Comparison of ENCODE assay signal across 23 cellular contexts in the genomic region with DNA sequence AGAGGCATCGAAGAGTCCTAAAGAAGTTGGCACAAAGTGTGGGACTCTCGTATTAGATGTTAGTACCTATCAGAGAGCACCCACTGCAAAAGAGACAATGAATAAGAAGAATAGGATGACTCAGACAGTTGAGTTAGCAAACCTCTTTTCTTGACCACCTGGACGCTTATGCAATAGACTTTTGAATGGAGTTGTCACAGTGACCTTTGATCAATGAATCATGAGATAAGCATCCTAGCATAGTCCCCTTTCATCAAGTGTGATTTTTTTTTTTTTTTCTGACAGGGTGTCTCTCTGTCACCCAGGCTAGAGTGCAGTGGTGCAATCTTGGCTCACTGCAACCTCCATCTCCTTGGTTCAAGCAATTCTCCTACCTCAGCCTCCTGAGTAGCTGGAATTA.
DNase-seq lines count a peak whose midpoint lies in the region; FAIRE-seq and TF ChIP-seq lines count a peak whose summit lies in the region.
"Had no signal": no experiment of that assay in that cellular context is flagged by ENCODE, and none has a peak within 500 bp of the region (broad histone marks: within the 10 kb centered on the region; RNA-seq: fewer than 3 reads in every experiment).

No MANE protein-coding gene starts in this region.

- no peaks in the 10 kb centered on the region for H3K4me1 ChIP-seq in spleen

- no peak for TF ChIP-seq CTCF in spleen (IDR thresholded peaks at IDR 0.05 in 8 of 11, conservative IDR thresholded peaks at IDR 0.05 in 3 of 11)

- 84 to 94% (median 90%) methylated on average over 3 of the region's 3 CpGs for WGBS in spleen, 5 donors

- no peaks in the 10 kb centered on the region for H3K27me3 ChIP-seq in spleen (replicated peaks in 1 of 7)

- H3K9me3 ChIP-seq in spleen, result peaks cover 0 to 24% (median 14%) of the 10 kb centered on the region in 8 donors

- DNase-seq in DMS53 (lab: John Stamatoyannopoulos, UW), result peak; percentile 18
- no peak for DNase-seq in DMS53 treated with DMSO at 0.1 percent for 48 hours (lab: John Stamatoyannopoulos, UW; ENCODE audit: unreplicated experiment)
- DNase-seq in HS-5 (ENCODE audit: low read depth), result peak; percentile 8
- peak; percentile 8 for DNase-seq in RCC 7860 (ENCODE audit: low spot score)
- DNase-seq in kidney tubule cell (ENCODE audit: low spot score), result peak; percentile 2
- DNase-seq in spleen, result no peak
- no peak for DNase-seq in COR-L47 (lab: John Stamatoyannopoulos, UW)
- no peak for DNase-seq in T-helper 9 cell
- DNase-seq: DND-41, H7, Karpas-422, MV-4-11, NCI-H1105, NCI-H1436 treated with DMSO at 0.1 percent for 48 hours, NCI-H187 treated with DMSO at 0.1 percent for 48 hours, NCI-H2107, NCI-H446, NCI-H524 treated with DMSO at 0.1 percent for 48 hours, NCI-H774, SIG-M5 had no signal

- H3K36me3 ChIP-seq in spleen, result no peaks in the 10 kb centered on the region

- intact Hi-C loops in spleen (cut with DNase I; ENCODE audit: low total_unique reads), result no loop called here

- TF ChIP-seq POLR2A in spleen (IDR thresholded peaks at IDR 0.05), result no peak

- no peak overlapping the region for H3K4me3 ChIP-seq in spleen
- H3K4me3 ChIP-seq: SK-N-MC had no signal

- no peak for FAIRE-seq in RCC 7860 (lab: Jason Lieb, UNC)
- FAIRE-seq: GM18507 had no signal

- H3K27ac ChIP-seq in spleen, result no peak overlapping the region
- H3K27ac ChIP-seq: 22Rv1, SK-N-MC had no signal

Comparison
In these comparisons a context has a peak if more than half of its experiments do, and no peak if none do; other contexts are left out.
1. DNase-seq: peak in DMS53 (single experiment), HS-5 (single experiment), RCC 7860 (single experiment) and kidney tubule cell (single experiment); none in DMS53 treated with DMSO at 0.1 percent for 48 hours (single experiment), spleen (single experiment), COR-L47 (single experiment) and T-helper 9 cell (single experiment).